In genomic region chr1:221741364-221741970, GRCh38 we compare ENCODE assay signal across 8 cellular contexts.
DNase-seq lines count a peak whose midpoint lies in the region; ATAC-seq and TF ChIP-seq lines count a peak whose summit lies in the region.

No MANE protein-coding gene starts in this region.

- no peak for TF ChIP-seq POLR2A in NB4 (IDR thresholded peaks at IDR 0.05; ENCODE audit: extremely low read depth, insufficient read length)

- in situ Hi-C loops in ACHN (cut with HindIII; ENCODE audit: low pct_ligation_motif_present, low pct_unique_long_range_greater_than_20kb, low sequenced_read_pairs) = no loop called here

- peak; percentile 45 for DNase-seq in ACHN
- DNase-seq in GM03348 (ENCODE audit: low spot score) = peak; percentile 58
- peak; percentile 73 for DNase-seq in NB4 (ENCODE audit: low read depth)
- peak; percentile 70 for DNase-seq in astrocyte of the hippocampus (ENCODE audit: low read depth, low spot score)
- DNase-seq in iris pigment epithelial cell (ENCODE audit: low read depth) = peak; percentile 46
- peak in 4 of 6 experiments; percentile 15 to 63 (median 35) for DNase-seq in stimulated activated naive CD4-positive, alpha-beta T cell (lab: John Stamatoyannopoulos, UW)
- no peak for DNase-seq in NK-92 treated with Interleukin-12 subunit alpha and Interleukin-12 subunit beta, amount 100 ng/mL, for 24 hours (lab: John Stamatoyannopoulos, UW)

- peak overlapping the region; percentile 90 for H3K4me3 ChIP-seq in NB4 (ENCODE audit: low read depth, low read length)

- ATAC-seq in GM19328 (IDR thresholded peaks at IDR 0.05; ENCODE audit: unreplicated experiment) = no peak

- no peak for TF ChIP-seq CTCF in NB4 (IDR thresholded peaks at IDR 0.05; ENCODE audit: low read depth, low read length)
